9 cellular contexts compared by ENCODE assay signal in the genomic region with DNA sequence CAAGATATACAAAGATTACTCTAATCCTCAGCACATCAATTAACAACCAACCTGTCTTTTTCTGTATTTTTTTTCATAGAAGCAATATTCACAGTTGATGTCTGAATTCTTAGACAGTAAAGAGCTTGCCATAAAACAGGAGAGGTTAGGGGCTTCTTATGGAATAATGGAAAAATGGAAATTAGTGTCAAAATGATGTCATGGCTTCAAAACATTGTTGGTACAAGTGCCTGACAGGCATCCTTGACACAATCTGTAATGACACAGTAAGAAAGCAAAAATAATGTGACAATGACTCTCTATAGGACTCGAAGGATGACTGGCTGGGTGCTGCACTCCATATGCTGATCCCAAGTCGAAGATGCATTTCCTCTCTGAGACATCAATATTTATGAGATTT.
"Had no signal": no experiment of that assay in that cellular context is flagged by ENCODE, and none has a peak within 500 bp of the region (broad histone marks: within the 10 kb centered on the region; RNA-seq: fewer than 3 reads in every experiment).

No MANE protein-coding gene starts in this region.

- H3K27ac ChIP-seq: HL-60 had no signal

- H3K4me3 ChIP-seq: GM23338 had no signal

- FAIRE-seq: H1, H54, HepG2 had no signal

- DNase-seq: H9, HCEC 1CT, HFFc6, KBM-7 had no signal

- H3K4me2 ChIP-seq: GM23338 had no signal

- ATAC-seq: GM23338, HepG2 had no signal
